In genomic region chr5:123537845-123538244, GRCh38 we compare ENCODE assay signal across 21 cellular contexts.
"Had no signal": no experiment of that assay in that cellular context is flagged by ENCODE, and none has a peak within 500 bp of the region (broad histone marks: within the 10 kb centered on the region; RNA-seq: fewer than 3 reads in every experiment).

No MANE protein-coding gene starts in this region.

- H3K4me1 ChIP-seq: thyroid gland had no signal

- H3K27ac ChIP-seq: esophagus squamous epithelium, ovary, skin epidermis, stomach, thyroid gland, upper lobe of left lung, VCaP had no signal

- ATAC-seq: activated naive CD4-positive, alpha-beta T cell treated with anti-CD3 and anti-CD28 coated beads, Interleukin-2, amount 50 U/mL, for 72 hours; activated T-cell treated with anti-CD3 and anti-CD28 coated beads, Interleukin-2, amount 50 U/mL, for 72 hours; left cardiac atrium; left ventricle myocardium superior; sciatic nerve; stimulated activated memory B cell treated with anti-CD40 and anti-IgM and Interleukin-4, amounts not matched to agents 10 μg/mL and 1 μg/mL and 100 μg/mL, for 72 hours had no signal

- H3K4me3 ChIP-seq: esophagus squamous epithelium, ovary, skin epidermis, stomach, thyroid gland, upper lobe of left lung had no signal

- H3K36me3 ChIP-seq: esophagus squamous epithelium, ovary, stomach, thyroid gland, upper lobe of left lung had no signal

- DNase-seq: activated CD4-positive, alpha-beta T cell treated with anti-CD3 and anti-CD28 coated beads for 4 hours; activated CD4-positive, alpha-beta T cell treated with anti-CD3 and anti-CD28 coated beads, Interleukin-2, amount 50 U/mL, for 4 hours; activated naive CD4-positive, alpha-beta T cell; activated T-cell treated with anti-CD3 and anti-CD28 coated beads for 4 hours; activated T-cell treated with anti-CD3 and anti-CD28 coated beads, Interleukin-2, amount 50 U/mL, for 72 hours; dermis blood vessel endothelial cell; effector CD4-positive, alpha-beta T cell; esophagus squamous epithelium; left cardiac atrium; left ventricle myocardium superior; ovary; stimulated activated CD4-positive, alpha-beta T cell treated with anti-CD3 and anti-CD28 coated beads, Interleukin-4, amount 100 ng/mL, for 24 hours; stimulated activated CD8-positive, alpha-beta memory T cell treated with anti-CD3 and anti-CD28 coated beads, Interleukin-4, amount 100 ng/mL, for 48 hours; stomach; thyroid gland; upper lobe of left lung had no signal

- H3K9me3 ChIP-seq: esophagus squamous epithelium, ovary, stomach, thyroid gland, upper lobe of left lung had no signal

- H3K27me3 ChIP-seq: esophagus squamous epithelium, ovary, stomach, thyroid gland, upper lobe of left lung had no signal
